Comparison of ENCODE assay signal across 1 cellular context in genomic region chr20:5821627-5822215, GRCh38.
TF ChIP-seq lines count a peak whose summit lies in the region.

No MANE protein-coding gene starts in this region.

TF ChIP-seq in H1, 55 proteins besides CTCF, POLR2A, EP300 and RAD21 (continued from another document):
- no peak for TF ChIP-seq TCF12 (IDR thresholded peaks at IDR 0.05; ENCODE audit: low read depth, low read length)
- TF ChIP-seq SRF (IDR thresholded peaks at IDR 0.05; ENCODE audit: low read depth, low read length) = no peak
- TF ChIP-seq KDM4A (IDR thresholded peaks at IDR 0.05; ENCODE audit: low read depth, low read length, severe bottlenecking) = no peak
- TF ChIP-seq SAP30 (IDR thresholded peaks at IDR 0.05; ENCODE audit: insufficient read depth, insufficient replicate concordance, low read length) = no peak
- TF ChIP-seq KDM1A (IDR thresholded peaks at IDR 0.05; ENCODE audit: borderline replicate concordance, low read length) = no peak
- no peak for TF ChIP-seq HDAC2 (IDR thresholded peaks at IDR 0.05; ENCODE audit: borderline replicate concordance in 1 of 2, low read depth in 2 of 2, low read length in 2 of 2)
- TF ChIP-seq TAF1 (IDR thresholded peaks at IDR 0.05; ENCODE audit: low read depth, low read length) = no peak
- TF ChIP-seq ATF2 (IDR thresholded peaks at IDR 0.05; ENCODE audit: low read length) = no peak
- TF ChIP-seq SP4 (IDR thresholded peaks at IDR 0.05; ENCODE audit: low read length) = no peak
- no peak for TF ChIP-seq TBP (IDR thresholded peaks at IDR 0.05; ENCODE audit: low read depth, low read length)
- TF ChIP-seq GABPA (IDR thresholded peaks at IDR 0.05; ENCODE audit: borderline replicate concordance, insufficient read depth, low read length) = no peak
- no peak for TF ChIP-seq SIX5 (IDR thresholded peaks at IDR 0.05; ENCODE audit: low read depth, low read length)
- no peak for TF ChIP-seq JUN (IDR thresholded peaks at IDR 0.05; ENCODE audit: low read depth, low read length)
- TF ChIP-seq RXRA (IDR thresholded peaks at IDR 0.05; ENCODE audit: insufficient read depth, low read depth, low read length) = no peak
- TF ChIP-seq CHD2 (IDR thresholded peaks at IDR 0.05; ENCODE audit: low read length) = no peak
- no peak for TF ChIP-seq POLR2AphosphoS5 (IDR thresholded peaks at IDR 0.05; ENCODE audit: low read depth, low read length)
- no peak for TF ChIP-seq SUZ12 (IDR thresholded peaks at IDR 0.05; ENCODE audit: low read length)
- TF ChIP-seq PHF8 (conservative IDR thresholded peaks at IDR 0.05; ENCODE audit: low read depth, low read length) = no peak
